In genomic region chr15:41829959-41830646, GRCh38 we compare ENCODE assay signal across 1 cellular context.
TF ChIP-seq lines count a peak whose summit lies in the region.

No MANE protein-coding gene starts in this region.

TF ChIP-seq in IMR-90, 13 proteins besides CTCF, POLR2A, EP300 and RAD21:
- no peak for TF ChIP-seq CEBPB (IDR thresholded peaks at IDR 0.05; ENCODE audit: low read depth, low read length)
- TF ChIP-seq BHLHE40 (IDR thresholded peaks at IDR 0.05; ENCODE audit: low read depth, low read length), result no peak
- TF ChIP-seq RFX5 (IDR thresholded peaks at IDR 0.05; ENCODE audit: low read depth, low read length), result no peak
- TF ChIP-seq CHD1 (IDR thresholded peaks at IDR 0.05; ENCODE audit: low read depth, low read length), result no peak
- TF ChIP-seq MXI1 (IDR thresholded peaks at IDR 0.05; ENCODE audit: borderline replicate concordance, low read depth, low read length), result no peak
